1 cellular context compared by ENCODE assay signal in the genomic region with DNA sequence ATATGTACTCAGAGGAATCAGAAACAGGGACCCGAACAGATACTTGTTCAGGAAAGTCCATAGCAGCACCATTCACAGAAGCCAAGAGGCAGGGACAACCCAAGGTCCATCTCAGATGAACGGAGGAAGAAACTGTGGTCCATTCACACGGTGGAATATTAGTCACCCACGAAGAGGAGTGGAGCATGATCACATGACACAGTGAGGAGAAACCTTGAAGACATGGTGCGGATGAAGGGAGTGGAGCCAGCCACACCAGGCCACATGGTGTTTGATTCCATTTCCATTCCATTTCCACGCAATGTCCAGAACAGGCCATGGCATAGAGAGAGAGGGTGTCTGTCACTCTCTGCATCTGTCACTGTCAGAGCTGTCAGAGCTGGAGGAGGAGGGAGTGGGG.
A peak's percentile ranks its signal among the peaks of the same experiment; 100 is the strongest.
TF ChIP-seq lines count a peak whose summit lies in the region.

No MANE protein-coding gene starts in this region.

TF ChIP-seq in HepG2, 621 proteins besides CTCF, POLR2A, EP300 and RAD21:
- TF ChIP-seq NFIB (CRISPR knock-in tag; IDR thresholded peaks at IDR 0.05; ENCODE audit: borderline replicate concordance) (no peak), GZF1 (CRISPR knock-in tag; IDR thresholded peaks at IDR 0.05) (no peak), NR2F2 (IDR thresholded peaks at IDR 0.05; ENCODE audit: borderline replicate concordance, low read depth) (no peak), NR2F6 (IDR thresholded peaks at IDR 0.05) (no peak), NR2F6 (CRISPR knock-in tag; IDR thresholded peaks at IDR 0.05) (no peak)
- TF ChIP-seq, protein P1, sequence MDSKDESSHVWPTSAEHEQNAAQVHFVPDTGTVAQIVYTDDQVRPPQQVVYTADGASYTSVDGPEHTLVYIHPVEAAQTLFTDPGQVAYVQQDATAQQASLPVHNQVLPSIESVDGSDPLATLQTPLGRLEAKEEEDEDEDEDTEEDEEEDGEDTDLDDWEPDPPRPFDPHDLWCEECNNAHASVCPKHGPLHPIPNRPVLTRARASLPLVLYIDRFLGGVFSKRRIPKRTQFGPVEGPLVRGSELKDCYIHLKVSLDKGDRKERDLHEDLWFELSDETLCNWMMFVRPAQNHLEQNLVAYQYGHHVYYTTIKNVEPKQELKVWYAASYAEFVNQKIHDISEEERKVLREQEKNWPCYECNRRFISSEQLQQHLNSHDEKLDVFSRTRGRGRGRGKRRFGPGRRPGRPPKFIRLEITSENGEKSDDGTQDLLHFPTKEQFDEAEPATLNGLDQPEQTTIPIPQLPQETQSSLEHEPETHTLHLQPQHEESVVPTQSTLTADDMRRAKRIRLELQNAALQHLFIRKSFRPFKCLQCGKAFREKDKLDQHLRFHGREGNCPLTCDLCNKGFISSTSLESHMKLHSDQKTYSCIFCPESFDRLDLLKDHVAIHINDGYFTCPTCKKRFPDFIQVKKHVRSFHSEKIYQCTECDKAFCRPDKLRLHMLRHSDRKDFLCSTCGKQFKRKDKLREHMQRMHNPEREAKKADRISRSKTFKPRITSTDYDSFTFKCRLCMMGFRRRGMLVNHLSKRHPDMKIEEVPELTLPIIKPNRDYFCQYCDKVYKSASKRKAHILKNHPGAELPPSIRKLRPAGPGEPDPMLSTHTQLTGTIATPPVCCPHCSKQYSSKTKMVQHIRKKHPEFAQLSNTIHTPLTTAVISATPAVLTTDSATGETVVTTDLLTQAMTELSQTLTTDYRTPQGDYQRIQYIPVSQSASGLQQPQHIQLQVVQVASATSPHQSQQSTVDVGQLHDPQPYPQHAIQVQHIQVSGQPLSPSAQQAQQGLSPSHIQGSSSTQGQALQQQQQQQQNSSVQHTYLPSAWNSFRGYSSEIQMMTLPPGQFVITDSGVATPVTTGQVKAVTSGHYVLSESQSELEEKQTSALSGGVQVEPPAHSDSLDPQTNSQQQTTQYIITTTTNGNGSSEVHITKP (CRISPR knock-in tag; IDR thresholded peaks at IDR 0.05; ENCODE audit: low read depth), result no peak
- TF ChIP-seq, protein P2, sequence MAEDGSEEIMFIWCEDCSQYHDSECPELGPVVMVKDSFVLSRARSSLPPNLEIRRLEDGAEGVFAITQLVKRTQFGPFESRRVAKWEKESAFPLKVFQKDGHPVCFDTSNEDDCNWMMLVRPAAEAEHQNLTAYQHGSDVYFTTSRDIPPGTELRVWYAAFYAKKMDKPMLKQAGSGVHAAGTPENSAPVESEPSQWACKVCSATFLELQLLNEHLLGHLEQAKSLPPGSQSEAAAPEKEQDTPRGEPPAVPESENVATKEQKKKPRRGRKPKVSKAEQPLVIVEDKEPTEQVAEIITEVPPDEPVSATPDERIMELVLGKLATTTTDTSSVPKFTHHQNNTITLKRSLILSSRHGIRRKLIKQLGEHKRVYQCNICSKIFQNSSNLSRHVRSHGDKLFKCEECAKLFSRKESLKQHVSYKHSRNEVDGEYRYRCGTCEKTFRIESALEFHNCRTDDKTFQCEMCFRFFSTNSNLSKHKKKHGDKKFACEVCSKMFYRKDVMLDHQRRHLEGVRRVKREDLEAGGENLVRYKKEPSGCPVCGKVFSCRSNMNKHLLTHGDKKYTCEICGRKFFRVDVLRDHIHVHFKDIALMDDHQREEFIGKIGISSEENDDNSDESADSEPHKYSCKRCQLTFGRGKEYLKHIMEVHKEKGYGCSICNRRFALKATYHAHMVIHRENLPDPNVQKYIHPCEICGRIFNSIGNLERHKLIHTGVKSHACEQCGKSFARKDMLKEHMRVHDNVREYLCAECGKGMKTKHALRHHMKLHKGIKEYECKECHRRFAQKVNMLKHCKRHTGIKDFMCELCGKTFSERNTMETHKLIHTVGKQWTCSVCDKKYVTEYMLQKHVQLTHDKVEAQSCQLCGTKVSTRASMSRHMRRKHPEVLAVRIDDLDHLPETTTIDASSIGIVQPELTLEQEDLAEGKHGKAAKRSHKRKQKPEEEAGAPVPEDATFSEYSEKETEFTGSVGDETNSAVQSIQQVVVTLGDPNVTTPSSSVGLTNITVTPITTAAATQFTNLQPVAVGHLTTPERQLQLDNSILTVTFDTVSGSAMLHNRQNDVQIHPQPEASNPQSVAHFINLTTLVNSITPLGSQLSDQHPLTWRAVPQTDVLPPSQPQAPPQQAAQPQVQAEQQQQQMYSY (CRISPR knock-in tag; IDR thresholded peaks at IDR 0.05), result peak; percentile 78
- TF ChIP-seq, protein P3, sequence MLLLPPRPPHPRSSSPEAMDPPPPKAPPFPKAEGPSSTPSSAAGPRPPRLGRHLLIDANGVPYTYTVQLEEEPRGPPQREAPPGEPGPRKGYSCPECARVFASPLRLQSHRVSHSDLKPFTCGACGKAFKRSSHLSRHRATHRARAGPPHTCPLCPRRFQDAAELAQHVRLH (CRISPR knock-in tag; IDR thresholded peaks at IDR 0.05; ENCODE audit: borderline replicate concordance, low read depth), result no peak
